8 cellular contexts compared by ENCODE assay signal in genomic region chrX:40172169-40172979, GRCh38.
DNase-seq lines count a peak whose midpoint lies in the region; ATAC-seq, FAIRE-seq and TF ChIP-seq lines count a peak whose summit lies in the region.

No MANE protein-coding gene starts in this region.

- intact Hi-C loops in Right ventricle myocardium superior (cut with DNase I) (loop anchor here (2.0 kb wide), 1 partner anchor 64 kb away; no protein-coding TSS in a partner anchor), pancreas (cut with DNase I) (loop anchor here in 1 of 3 donors (10.0 kb wide), 1 partner anchor 68 kb away; no protein-coding TSS in a partner anchor)

- peaks cover 0 to 5% (median 0%) of the 10 kb centered on the region in 3 donors for H3K4me1 ChIP-seq in pancreas

- no peak for TF ChIP-seq CTCF in C4-2B (conservative IDR thresholded peaks at IDR 0.05)
- no peak for TF ChIP-seq CTCF in pancreas (IDR thresholded peaks at IDR 0.05)

- 7 to 8% methylated on average over 71 to 75 of the region's 75 CpGs for WGBS in pancreas, 2 donors

- peak; percentile 38 for ATAC-seq in Right ventricle myocardium superior (ENCODE audit: poor library complexity)
- ATAC-seq in pancreas: peak; percentile 5 to 28 (median 20)
- no peak for ATAC-seq in HG02938 (IDR thresholded peaks at IDR 0.05; ENCODE audit: unreplicated experiment)

- H3K27ac ChIP-seq in C4-2B (peak overlapping the region; percentile 70), pancreas (peak overlapping the region; percentile 36 to 72 (median 61))

- DNase-seq in HUDEP-2 (lab: John Stamatoyannopoulos, UW; ENCODE audit: unreplicated experiment in 76 of 76): peak in 75 of 76 experiments; percentile 1 to 77 (median 57)
- DNase-seq in activated effector memory CD4-positive, alpha-beta T cell treated with anti-CD3 and anti-CD28 coated beads, Interleukin-2, amount 50 U/mL, for 16 hours: peak; percentile 73
- DNase-seq in Right ventricle myocardium superior: peak; percentile 80
- peak; percentile 51 to 82 (median 65) for DNase-seq in pancreas
- no peak for DNase-seq in NCI-H1694 (lab: John Stamatoyannopoulos, UW)
- DNase-seq in dedifferentiated amniotic fluid mesenchymal stem cell (ENCODE audit: extremely low spot score): no peak

- no peaks in the 10 kb centered on the region for H3K9me3 ChIP-seq in pancreas

- H3K36me3 ChIP-seq in pancreas: no peaks in the 10 kb centered on the region

- FAIRE-seq in pancreas (lab: Jason Lieb, UNC): no peak

- H3K4me3 ChIP-seq in pancreas: peak overlapping the region; percentile 4 to 44 (median 24)

- peaks cover 0 to 22% (median 1%) of the 10 kb centered on the region in 4 donors for H3K27me3 ChIP-seq in pancreas

Comparison
In these comparisons a context has a peak if more than half of its experiments do, and no peak if none do; other contexts are left out.
1. DNase-seq: peak in HUDEP-2 (75 of 76), activated effector memory CD4-positive, alpha-beta T cell treated with anti-CD3 and anti-CD28 coated beads, Interleukin-2, amount 50 U/mL, for 16 hours (single experiment), Right ventricle myocardium superior (single experiment) and pancreas (6 of 6); none in NCI-H1694 (single experiment) and dedifferentiated amniotic fluid mesenchymal stem cell (single experiment).